In genomic region chr5:139222346-139222745, GRCh38 we compare ENCODE assay signal across 24 cellular contexts. TPM values are rescaled to one million over a fixed set of nuclear protein-coding genes. Genes with fewer than 3 reads are reported as not detected.
DNase-seq lines count a peak whose midpoint lies in the region; TF ChIP-seq lines count a peak whose summit lies in the region.
"Had no signal": no experiment of that assay in that cellular context is flagged by ENCODE, and none has a peak within 500 bp of the region (broad histone marks: within the 10 kb centered on the region; RNA-seq: fewer than 3 reads in every experiment).

No MANE protein-coding gene starts in this region.

- peaks cover 3% of the 10 kb centered on the region for H3K36me3 Mint-ChIP-seq in neural progenitor cell
- H3K36me3 Mint-ChIP-seq: activated naive CD4-positive, alpha-beta T cell treated with anti-CD3 and anti-CD28 coated beads, Interleukin-2, amount 50 U/mL, for 72 hours; stimulated activated memory B cell treated with anti-CD40 and anti-IgM and Interleukin-4, amounts not matched to agents 10 μg/mL and 1 μg/mL and 100 μg/mL, for 72 hours had no signal

- DNase-seq in NCI-H345 (lab: John Stamatoyannopoulos, UW) (peak; percentile 34), NCI-H345 treated with DMSO at 0.1 percent for 48 hours (lab: John Stamatoyannopoulos, UW; ENCODE audit: unreplicated experiment) (no peak), NCI-H146 (lab: John Stamatoyannopoulos, UW) (peak; percentile 75), SHP77 (lab: John Stamatoyannopoulos, UW) (peak; percentile 66 to 76), neural progenitor cell (ENCODE audit: low spot score) (no peak), tibial artery (no peak), thyroid gland (no peak), NCI-H524 treated with DMSO at 0.1 percent for 48 hours (lab: John Stamatoyannopoulos, UW) (no peak)
- DNase-seq: activated CD4-positive, alpha-beta T cell treated with anti-CD3 and anti-CD28 coated beads, Interleukin-2, amount 10 ng/mL, durations not matched to agents 7 days and 5 days; aorta; KBM-7; left ventricle myocardium superior; MV-4-11; NCI-H187 treated with DMSO at 0.1 percent for 48 hours; posterior cingulate gyrus; T-helper 17 cell had no signal

- no peak overlapping the region for H3K27ac Mint-ChIP-seq in neural progenitor cell
- H3K27ac Mint-ChIP-seq: activated CD4-positive, alpha-beta T cell treated with anti-CD3 and anti-CD28 coated beads, Interleukin-2, amount 10 ng/mL, durations not matched to agents 7 days and 5 days; activated naive CD4-positive, alpha-beta T cell treated with anti-CD3 and anti-CD28 coated beads, Interleukin-2, amount 50 U/mL, for 72 hours; stimulated activated memory B cell treated with anti-CD40 and anti-IgM and Interleukin-4, amounts not matched to agents 10 μg/mL and 1 μg/mL and 100 μg/mL, for 72 hours had no signal

- H2AFZ ChIP-seq in neural progenitor cell (replicated peaks) = peak overlapping the region; percentile 82

- intact Hi-C loops in tibial artery (cut with DNase I; ENCODE audit: low total_unique reads) = no loop called here
- intact Hi-C loops in thyroid gland (cut with DNase I) = no loop called here

- H3K27me3 ChIP-seq in neural progenitor cell = no peaks in the 10 kb centered on the region
- H3K27me3 ChIP-seq in tibial artery = no peaks in the 10 kb centered on the region
- H3K27me3 ChIP-seq in thyroid gland = no peaks in the 10 kb centered on the region
- H3K27me3 ChIP-seq: suprapubic skin, vagina had no signal

- H3K4me1 Mint-ChIP-seq in neural progenitor cell = peaks cover 13% of the 10 kb centered on the region
- H3K4me1 Mint-ChIP-seq: activated CD4-positive, alpha-beta T cell treated with anti-CD3 and anti-CD28 coated beads, Interleukin-2, amount 10 ng/mL, durations not matched to agents 7 days and 5 days; central memory CD8-positive, alpha-beta T cell; stimulated activated memory B cell treated with anti-CD40 and anti-IgM and Interleukin-4, amounts not matched to agents 10 μg/mL and 1 μg/mL and 100 μg/mL, for 72 hours; T-helper 17 cell had no signal

- peaks cover 15% of the 10 kb centered on the region for H3K27me3 Mint-ChIP-seq in neural progenitor cell (ENCODE audit: insufficient read depth, low read depth)

- H3K9me3 ChIP-seq in neural progenitor cell (ENCODE audit: low read depth) = no peaks in the 10 kb centered on the region
- H3K9me3 ChIP-seq in tibial artery = no peaks in the 10 kb centered on the region
- H3K9me3 ChIP-seq in thyroid gland = no peaks in the 10 kb centered on the region
- H3K9me3 ChIP-seq: suprapubic skin, vagina had no signal

- H3K4me3 ChIP-seq in neural progenitor cell = no peak overlapping the region
- no peak overlapping the region for H3K4me3 ChIP-seq in tibial artery
- H3K4me3 ChIP-seq in thyroid gland (replicated peaks in 1 of 3) = no peak overlapping the region
- H3K4me3 ChIP-seq: SK-N-MC, suprapubic skin, vagina had no signal

- H3K4me3 Mint-ChIP-seq in neural progenitor cell = no peak overlapping the region
- H3K4me3 Mint-ChIP-seq: activated CD4-positive, alpha-beta T cell treated with anti-CD3 and anti-CD28 coated beads, Interleukin-2, amount 10 ng/mL, durations not matched to agents 7 days and 5 days; central memory CD8-positive, alpha-beta T cell; stimulated activated memory B cell treated with anti-CD40 and anti-IgM and Interleukin-4, amounts not matched to agents 10 μg/mL and 1 μg/mL and 100 μg/mL, for 72 hours; T-helper 17 cell had no signal

- 75 to 84% methylated on average over 3 of the region's 3 CpGs for WGBS in thyroid gland, 2 donors

- H3K36me3 ChIP-seq in neural progenitor cell = no peaks in the 10 kb centered on the region
- no peaks in the 10 kb centered on the region for H3K36me3 ChIP-seq in tibial artery
- no peaks in the 10 kb centered on the region for H3K36me3 ChIP-seq in thyroid gland
- H3K36me3 ChIP-seq: suprapubic skin, vagina had no signal

- H4K20me1 ChIP-seq in neural progenitor cell (ENCODE audit: low read depth) = no peaks in the 10 kb centered on the region

- H3K4me2 ChIP-seq in neural progenitor cell = no peak overlapping the region

- peaks cover 10% of the 10 kb centered on the region for H3K4me1 ChIP-seq in neural progenitor cell
- H3K4me1 ChIP-seq in tibial artery = no peaks in the 10 kb centered on the region
- peaks cover 3 to 7% of the 10 kb centered on the region in 2 donors for H3K4me1 ChIP-seq in thyroid gland
- H3K4me1 ChIP-seq: suprapubic skin, vagina had no signal

- H3K9ac ChIP-seq in neural progenitor cell = no peak overlapping the region

- peaks cover 9% of the 10 kb centered on the region for H3F3A ChIP-seq in neural progenitor cell (ENCODE audit: low read depth)

- H3K9me3 Mint-ChIP-seq in neural progenitor cell = peaks cover 4% of the 10 kb centered on the region
- H3K9me3 Mint-ChIP-seq: activated CD4-positive, alpha-beta T cell treated with anti-CD3 and anti-CD28 coated beads, Interleukin-2, amount 10 ng/mL, durations not matched to agents 7 days and 5 days; activated naive CD4-positive, alpha-beta T cell treated with anti-CD3 and anti-CD28 coated beads, Interleukin-2, amount 50 U/mL, for 72 hours; central memory CD8-positive, alpha-beta T cell; stimulated activated memory B cell treated with anti-CD40 and anti-IgM and Interleukin-4, amounts not matched to agents 10 μg/mL and 1 μg/mL and 100 μg/mL, for 72 hours had no signal

- no peak overlapping the region for H3K27ac ChIP-seq in neural progenitor cell
- H3K27ac ChIP-seq in tibial artery = no peak overlapping the region
- H3K27ac ChIP-seq in thyroid gland = no peak overlapping the region
- H3K27ac ChIP-seq: C4-2B, epithelial cell of prostate, SK-N-MC, suprapubic skin, vagina had no signal

- no peaks in the 10 kb centered on the region for H3K79me2 ChIP-seq in neural progenitor cell (ENCODE audit: low read depth)

- TF ChIP-seq CTCF in neural progenitor cell (IDR thresholded peaks at IDR 0.05) (no peak), tibial artery (IDR thresholded peaks at IDR 0.05) (no peak), thyroid gland (IDR thresholded peaks at IDR 0.05) (no peak)

- no peak for TF ChIP-seq POLR2A in thyroid gland (IDR thresholded peaks at IDR 0.05)

RNA-seq across cellular contexts. Expression of gene SIL1, which starts 24.2 kb away (rescaled TPM):
- 5.5 and 9.7 TPM in 2 replicates for total RNA-seq in neural progenitor cell (ENCODE audit: low replicate concordance)
- 100 to 1,000 TPM in 2 of 4 donors, 10 to 100 TPM in 2; 57.5 to 103 (median 81.7) TPM for total RNA-seq in thyroid gland

Comparison
In these comparisons a context has a peak if more than half of its experiments do, and no peak if none do; other contexts are left out.
1. DNase-seq: peak in NCI-H345 (single experiment), NCI-H146 (single experiment) and SHP77 (2 of 2); none in NCI-H345 treated with DMSO at 0.1 percent for 48 hours (single experiment), neural progenitor cell (single experiment), tibial artery (0 of 2), thyroid gland (0 of 2) and NCI-H524 treated with DMSO at 0.1 percent for 48 hours (single experiment).